Comparison of ENCODE assay signal across 16 cellular contexts in genomic region chr7:150958071-150958552, GRCh38. TPM values are rescaled to one million over a fixed set of nuclear protein-coding genes. Genes with fewer than 3 reads are reported as not detected.
DNase-seq lines count a peak whose midpoint lies in the region; ATAC-seq and TF ChIP-seq lines count a peak whose summit lies in the region.
"Had no signal": no experiment of that assay in that cellular context is flagged by ENCODE, and none has a peak within 500 bp of the region (broad histone marks: within the 10 kb centered on the region; RNA-seq: fewer than 3 reads in every experiment).

No MANE protein-coding gene starts in this region.

- H3K27ac ChIP-seq in esophagus muscularis mucosa (replicated peaks in 1 of 4), result peak overlapping the region; percentile 77 to 88 (median 84)
- peak overlapping the region; percentile 80 for H3K27ac ChIP-seq in rectal smooth muscle tissue (ENCODE audit: low read depth, low read length)
- H3K27ac ChIP-seq in thyroid gland, result no peak overlapping the region
- H3K27ac ChIP-seq: 22Rv1, BLaER1 had no signal

- 63% methylated on average over 7 of the region's 73 CpGs for WGBS in esophagus muscularis mucosa
- 40 to 46% methylated on average over 12 to 14 of the region's 73 CpGs for WGBS in thyroid gland, 2 donors

- intact Hi-C loops in Right ventricle myocardium inferior (cut with DNase I) (no loop called here), left ventricle myocardium superior (cut with micrococcal nuclease) (no loop called here), esophagus muscularis mucosa (cut with DNase I) (loop anchor here (5.0 kb wide), 1 partner anchor 56 kb away; no protein-coding TSS in a partner anchor), thyroid gland (cut with DNase I) (no loop called here)

- no peak for TF ChIP-seq CTCF in esophagus muscularis mucosa (IDR thresholded peaks at IDR 0.05)
- TF ChIP-seq CTCF in thyroid gland (IDR thresholded peaks at IDR 0.05), result no peak

- H3K9me3 ChIP-seq in esophagus muscularis mucosa (no peaks in the 10 kb centered on the region), thyroid gland (no peaks in the 10 kb centered on the region)
- H3K9me3 ChIP-seq: BLaER1, Caco-2 had no signal

- H3K36me3 ChIP-seq in esophagus muscularis mucosa, result peaks cover 0 to 5% (median 0%) of the 10 kb centered on the region in 4 donors
- no peaks in the 10 kb centered on the region for H3K36me3 ChIP-seq in rectal smooth muscle tissue (ENCODE audit: control insufficient read depth, insufficient read depth, low read length)
- no peaks in the 10 kb centered on the region for H3K36me3 ChIP-seq in thyroid gland
- H3K36me3 ChIP-seq: BLaER1 had no signal

- peaks cover 68 to 84% (median 78%) of the 10 kb centered on the region in 4 donors for H3K4me1 ChIP-seq in esophagus muscularis mucosa
- peaks cover 50% of the 10 kb centered on the region for H3K4me1 ChIP-seq in rectal smooth muscle tissue (ENCODE audit: control insufficient read depth, insufficient read depth, low read length)
- peaks cover 5 to 7% of the 10 kb centered on the region in 2 donors for H3K4me1 ChIP-seq in thyroid gland
- H3K4me1 ChIP-seq: Caco-2 had no signal

- ATAC-seq in Right ventricle myocardium inferior (no peak), left ventricle myocardium superior (no peak), GM18520 (IDR thresholded peaks at IDR 0.05; ENCODE audit: unreplicated experiment) (no peak)

- TF ChIP-seq EP300 in esophagus muscularis mucosa (IDR thresholded peaks at IDR 0.05), result no peak

- H3K27me3 ChIP-seq in esophagus muscularis mucosa (peaks cover 0 to 6% (median 0%) of the 10 kb centered on the region in 4 donors), rectal smooth muscle tissue (ENCODE audit: control insufficient read depth, insufficient read depth, low read length) (peaks cover 2% of the 10 kb centered on the region), thyroid gland (no peaks in the 10 kb centered on the region)
- H3K27me3 ChIP-seq: BLaER1 had no signal

- peak; percentile 64 for DNase-seq in Right ventricle myocardium inferior (ENCODE audit: missing footprints)
- DNase-seq in left ventricle myocardium superior, result no peak
- peak; percentile 25 for DNase-seq in astrocyte of the hippocampus (ENCODE audit: low read depth, low spot score)
- DNase-seq in esophagus muscularis mucosa (ENCODE audit: extremely low spot score), result no peak
- no peak for DNase-seq in NCI-H524 (lab: John Stamatoyannopoulos, UW)
- no peak for DNase-seq in thyroid gland
- DNase-seq: AML-193; Caco-2; CD8-positive, alpha-beta memory T cell; GF-D8; H7; IMR-90 had no signal

- H3K4me3 ChIP-seq in esophagus muscularis mucosa (no peak overlapping the region), rectal smooth muscle tissue (ENCODE audit: low read length) (no peak overlapping the region), thyroid gland (replicated peaks in 1 of 3) (no peak overlapping the region)
- H3K4me3 ChIP-seq: BLaER1 had no signal

- H3K9ac ChIP-seq in rectal smooth muscle tissue (ENCODE audit: low read length), result no peak overlapping the region
- H3K9ac ChIP-seq: BLaER1 had no signal

- no peak for TF ChIP-seq POLR2A in esophagus muscularis mucosa (IDR thresholded peaks at IDR 0.05; ENCODE audit: low read depth)
- no peak for TF ChIP-seq POLR2A in thyroid gland (IDR thresholded peaks at IDR 0.05)

RNA-seq across cellular contexts. Expression of gene KCNH2, which starts 20.0 kb away (rescaled TPM):
- total RNA-seq in Right ventricle myocardium inferior, result 97.3 TPM
- total RNA-seq in left ventricle myocardium superior, result 107 TPM
- total RNA-seq in esophagus muscularis mucosa, result 10 to 100 TPM; 29.8 to 71.7 (median 42.5) TPM
- under 1 TPM; 0.33 to 0.93 (median 0.63) TPM for total RNA-seq in thyroid gland

RNA-seq across cellular contexts. Expression of gene NOS3, which starts 32.7 kb away (rescaled TPM):
- total RNA-seq in Right ventricle myocardium inferior (19.4 TPM), left ventricle myocardium superior (10.9 TPM), esophagus muscularis mucosa (10 to 100 TPM in 3 of 4 donors, 1 to 10 TPM in 1; 3.7 to 20.2 (median 16.2) TPM), thyroid gland (1 to 10 TPM; 5.2 to 8.1 (median 6.3) TPM)

Comparison
In these comparisons a context has a peak if more than half of its experiments do, and no peak if none do; other contexts are left out.
1. DNase-seq: peak in Right ventricle myocardium inferior (single experiment) and astrocyte of the hippocampus (single experiment); none in left ventricle myocardium superior (single experiment), esophagus muscularis mucosa (single experiment), NCI-H524 (0 of 2) and thyroid gland (0 of 2).
2. H3K27ac ChIP-seq: peak in esophagus muscularis mucosa (4 of 4) and rectal smooth muscle tissue (single experiment); none in thyroid gland (0 of 3).
3. RNA of gene KCNH2, which starts 20.0 kb away (total RNA-seq): 107 TPM in left ventricle myocardium superior (single experiment), 97.3 TPM in Right ventricle myocardium inferior (single experiment) and 29.8 to 71.7 TPM in esophagus muscularis mucosa; 0.33 to 0.93 TPM in thyroid gland; every median in the first group is over 10 times any median in the second.